Comparison of ENCODE assay signal across 8 cellular contexts in genomic region chr1:40039245-40039756, GRCh38. TPM values are rescaled to one million over a fixed set of nuclear protein-coding genes. Genes with fewer than 3 reads are reported as not detected.
DNase-seq lines count a peak whose midpoint lies in the region; ATAC-seq and TF ChIP-seq lines count a peak whose summit lies in the region.

No MANE protein-coding gene starts in this region.

- peak overlapping the region; percentile 91 for H3K27ac ChIP-seq in MM.1S (ENCODE audit: low read length)

- no peaks in the 10 kb centered on the region for H3K9me2 ChIP-seq in MM.1S (replicated peaks; ENCODE audit: insufficient read depth, low read length)

- H3K79me2 ChIP-seq in MM.1S (ENCODE audit: low read length) = peaks cover 38% of the 10 kb centered on the region

- H3K27me3 Mint-ChIP-seq in activated CD8-positive, alpha-beta T cell treated with anti-CD3 and anti-CD28 coated beads, Interleukin-2, amount 10 ng/mL, durations not matched to agents 7 days and 5 days (ENCODE audit: low read depth) = no peaks in the 10 kb centered on the region

- peak overlapping the region; percentile 77 for H2AFZ ChIP-seq in MM.1S (ENCODE audit: low read length)

- H4K20me1 ChIP-seq in MM.1S (ENCODE audit: insufficient read depth, low read length) = no peaks in the 10 kb centered on the region

- POLR2A ChIA-PET in activated CD8-positive, alpha-beta T cell treated with anti-CD3 and anti-CD28 coated beads, Interleukin-2, amount 10 ng/mL, durations not matched to agents 7 days and 5 days (lab: Charles Lee) = interaction anchor here (0.5 to 4.7 kb wide), 17 partner anchors 9 to 557 kb away, joined by 3 to 47 read pairs (median 4); partner anchors contain the start of genes MFSD2A and PPIE

- peak overlapping the region; percentile 86 for H3K9ac ChIP-seq in MM.1S (ENCODE audit: low read length)

- TF ChIP-seq CTCF in AG10803 (conservative IDR thresholded peaks at IDR 0.05; ENCODE audit: low read length) (no peak; the same call in 1 of the 2 replicates), MM.1S (IDR thresholded peaks at IDR 0.05; ENCODE audit: low read length) (peak; percentile 33)

- H3K4me1 Mint-ChIP-seq in activated CD8-positive, alpha-beta T cell treated with anti-CD3 and anti-CD28 coated beads, Interleukin-2, amount 10 ng/mL, durations not matched to agents 7 days and 5 days (ENCODE audit: low read depth) = peaks cover 59% of the 10 kb centered on the region

- peaks cover 47% of the 10 kb centered on the region for H3K36me3 Mint-ChIP-seq in activated CD8-positive, alpha-beta T cell treated with anti-CD3 and anti-CD28 coated beads, Interleukin-2, amount 10 ng/mL, durations not matched to agents 7 days and 5 days (ENCODE audit: low read depth)

- ATAC-seq in GM18907 (IDR thresholded peaks at IDR 0.05; ENCODE audit: unreplicated experiment) (peak; percentile 12), left ventricle myocardium superior (peak; percentile 1), sciatic nerve (peak; percentile 0)
- ATAC-seq in activated CD8-positive, alpha-beta T cell treated with anti-CD3 and anti-CD28 coated beads, Interleukin-2, amount 10 ng/mL, durations not matched to agents 7 days and 5 days = no peak

- DNase-seq in AG10803 (ENCODE audit: low read depth) (peak; percentile 44), MM.1S (peak; percentile 62), left ventricle myocardium superior (no peak), sciatic nerve (ENCODE audit: low spot score) (no peak), LoVo (ENCODE audit: low spot score) (no peak), OCI-M2 (lab: John Stamatoyannopoulos, UW; ENCODE audit: unreplicated experiment) (no peak)
- no peak for DNase-seq in activated CD8-positive, alpha-beta T cell treated with anti-CD3 and anti-CD28 coated beads, Interleukin-2, amount 10 ng/mL, durations not matched to agents 7 days and 5 days

- H3F3A ChIP-seq in MM.1S (ENCODE audit: insufficient read depth, low read length) = peaks cover 17% of the 10 kb centered on the region

- peaks cover 32% of the 10 kb centered on the region for H3K4me1 ChIP-seq in MM.1S (ENCODE audit: low read length)

- CTCF ChIA-PET in activated CD8-positive, alpha-beta T cell treated with anti-CD3 and anti-CD28 coated beads, Interleukin-2, amount 10 ng/mL, durations not matched to agents 7 days and 5 days (lab: Charles Lee) = interaction anchor here (0.6 to 3.1 kb wide), 13 partner anchors 11 to 301 kb away, joined by 3 to 12 read pairs (median 4); no protein-coding TSS in a partner anchor

- peak overlapping the region; percentile 93 for H3K4me3 ChIP-seq in AG10803 (ENCODE audit: low read length)
- peak overlapping the region; percentile 85 for H3K4me3 ChIP-seq in MM.1S (ENCODE audit: low read length)

- H3K27me3 ChIP-seq in MM.1S (replicated peaks; ENCODE audit: insufficient read depth, low read length) = no peaks in the 10 kb centered on the region

- H3K4me2 ChIP-seq in MM.1S (ENCODE audit: low read depth, low read length) = peak overlapping the region; percentile 82

- H3K9me3 Mint-ChIP-seq in activated CD8-positive, alpha-beta T cell treated with anti-CD3 and anti-CD28 coated beads, Interleukin-2, amount 10 ng/mL, durations not matched to agents 7 days and 5 days (ENCODE audit: insufficient read depth) = no peaks in the 10 kb centered on the region

- intact Hi-C loops in left ventricle myocardium superior (cut with micrococcal nuclease) (no loop called here), sciatic nerve (cut with DNase I) (no loop called here)

- H3K9me3 ChIP-seq in MM.1S (replicated peaks; ENCODE audit: insufficient read depth, low read length) = no peaks in the 10 kb centered on the region

- H3K27ac Mint-ChIP-seq in activated CD8-positive, alpha-beta T cell treated with anti-CD3 and anti-CD28 coated beads, Interleukin-2, amount 10 ng/mL, durations not matched to agents 7 days and 5 days = peak overlapping the region; percentile 99

- no peaks in the 10 kb centered on the region; the same call in 1 of the 2 replicates for H3K36me3 ChIP-seq in MM.1S (replicated peaks; ENCODE audit: insufficient read depth, low read length)

- peak overlapping the region; percentile 93 for H3K4me3 Mint-ChIP-seq in activated CD8-positive, alpha-beta T cell treated with anti-CD3 and anti-CD28 coated beads, Interleukin-2, amount 10 ng/mL, durations not matched to agents 7 days and 5 days

RNA-seq across cellular contexts. Expression of gene CAP1, which starts 1.2 kb away (rescaled TPM):
- 100 to 1,000 TPM; 805 to 847 TPM for total RNA-seq in activated CD8-positive, alpha-beta T cell treated with anti-CD3 and anti-CD28 coated beads, Interleukin-2, amount 10 ng/mL, durations not matched to agents 7 days and 5 days
- total RNA-seq in left ventricle myocardium superior (69.1 TPM), sciatic nerve (359 TPM)

RNA-seq across cellular contexts. Expression of gene PPT1, which starts 57.8 kb away (rescaled TPM):
- 10 to 100 TPM; 81.1 to 84.6 TPM for total RNA-seq in activated CD8-positive, alpha-beta T cell treated with anti-CD3 and anti-CD28 coated beads, Interleukin-2, amount 10 ng/mL, durations not matched to agents 7 days and 5 days
- total RNA-seq in left ventricle myocardium superior (38.9 TPM), sciatic nerve (80.3 TPM)

Comparison
In these comparisons a context has a peak if more than half of its experiments do, and no peak if none do; other contexts are left out.
1. DNase-seq: peak in AG10803 (single experiment) and MM.1S (single experiment); none in activated CD8-positive, alpha-beta T cell treated with anti-CD3 and anti-CD28 coated beads, Interleukin-2, amount 10 ng/mL, durations not matched to agents 7 days and 5 days (single experiment), left ventricle myocardium superior (single experiment), sciatic nerve (single experiment), LoVo (single experiment) and OCI-M2 (single experiment).